In the genomic region with DNA sequence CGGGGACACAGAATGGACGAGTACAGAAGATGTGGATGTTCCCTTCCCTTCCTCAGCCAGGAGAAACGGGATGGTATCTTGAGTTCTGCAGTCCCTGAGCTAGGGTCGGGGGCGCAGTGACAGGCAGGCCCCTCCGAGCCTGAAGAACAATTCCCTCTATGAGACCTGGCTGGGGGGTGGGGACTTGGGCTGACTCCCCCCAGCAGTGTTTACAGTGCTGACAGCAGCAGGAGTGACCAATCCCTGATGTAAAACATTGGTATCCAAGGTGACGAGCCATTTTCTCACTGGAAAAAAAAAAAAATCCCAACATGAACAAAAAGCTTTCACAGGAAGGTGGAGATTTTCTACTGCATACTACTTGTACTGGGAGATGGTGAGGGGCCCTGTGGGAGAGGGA, we compare ENCODE assay signal across 14 cellular contexts. TPM values are rescaled to one million over a fixed set of nuclear protein-coding genes. Genes with fewer than 3 reads are reported as not detected.
"Had no signal": no experiment of that assay in that cellular context is flagged by ENCODE, and none has a peak within 500 bp of the region (broad histone marks: within the 10 kb centered on the region; RNA-seq: fewer than 3 reads in every experiment).

A gene (minus strand): TSS at position 185 of the 400 bp plus-strand sequence. CDS start 288 bp downstream, outside the sequence.

RNA-seq across cellular contexts. Expression of the gene that starts here (rescaled TPM):
- total RNA-seq: activated CD4-positive, alpha-beta memory T cell treated with anti-CD3 and anti-CD28 coated beads, Interleukin-2, amount 10 ng/mL, durations not matched to agents 7 days and 5 days; activated CD4-positive, alpha-beta T cell treated with anti-CD3 and anti-CD28 coated beads for 36 hours; activated CD4-positive, alpha-beta T cell treated with anti-CD3 and anti-CD28 coated beads, Interleukin-2, amount 10 ng/mL, durations not matched to agents 7 days and 5 days; activated CD8-positive, alpha-beta memory T cell treated with anti-CD3 and anti-CD28 coated beads, Interleukin-2, amount 10 ng/mL, durations not matched to agents 7 days and 5 days; activated CD8-positive, alpha-beta T cell treated with anti-CD3 and anti-CD28 coated beads, Interleukin-2, amount 10 ng/mL, durations not matched to agents 7 days and 5 days; activated naive CD8-positive, alpha-beta T cell treated with anti-CD3 and anti-CD28 coated beads, Interleukin-2, amount 10 ng/mL, durations not matched to agents 7 days and 5 days; activated T-helper 2 cell treated with anti-CD3 and anti-CD28 coated beads, Interferon-gamma antibody, Interleukin-2, Interleukin-4, amounts not matched to agents 10 μg/mL and 5 μg/mL and 100 μg/mL, durations not matched to agents 14 hours and 24 hours and 36 hours; ascending aorta; breast epithelium; T-cell; T-helper 1 cell treated with Interleukin-12 subunit alpha and Interleukin-12 subunit beta and Interleukin-4 antibody, amounts not matched to agents 30 ng/mL and 1 ng/mL, for 36 hours; T-helper 17 cell; T-helper 2 cell treated with Interferon-gamma antibody and Interleukin-4, amounts not matched to agents 100 ng/mL and 5 ng/mL, for 36 hours; WTC11 had no signal
